21 cellular contexts compared by ENCODE assay signal in the genomic region with DNA sequence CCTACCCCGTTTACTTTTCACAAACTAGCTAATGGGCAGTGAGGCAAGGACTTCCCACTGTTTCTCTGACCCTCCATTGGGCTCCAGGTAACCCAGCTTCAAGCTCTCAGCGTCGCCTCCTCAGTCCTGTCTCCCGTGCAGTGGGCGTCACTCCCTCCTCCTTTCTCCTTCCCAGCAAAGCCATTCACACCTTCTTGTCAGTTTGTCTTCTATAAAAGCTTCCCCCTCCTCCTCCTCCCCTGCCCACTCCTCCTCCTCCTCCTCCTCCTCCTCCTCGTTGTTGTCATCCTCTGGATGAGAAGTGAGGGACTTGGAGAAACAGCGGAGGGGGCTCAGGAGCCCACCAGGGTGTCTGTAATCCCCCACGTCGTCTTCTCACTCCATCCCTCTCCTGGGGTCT. TPM values are rescaled to one million over a fixed set of nuclear protein-coding genes. Genes with fewer than 3 reads are reported as not detected.
"Had no signal": no experiment of that assay in that cellular context is flagged by ENCODE, and none has a peak within 500 bp of the region (broad histone marks: within the 10 kb centered on the region; RNA-seq: fewer than 3 reads in every experiment).

No MANE protein-coding gene starts in this region.

- H3K27ac Mint-ChIP-seq: IgD-negative memory B cell had no signal

- H3K27ac ChIP-seq: SJSA1, SK-N-MC had no signal

- H3K4me3 ChIP-seq: MG63, SJSA1, SK-N-MC had no signal

- H3K36me3 ChIP-seq: MG63, SJSA1 had no signal

- H3K4me1 ChIP-seq: SJSA1 had no signal

- H3K36me3 Mint-ChIP-seq: IgD-negative memory B cell had no signal

- DNase-seq: KBM-7, MG63, NCI-H1092, NCI-H1105 treated with DMSO at 0.1 percent for 48 hours, NCI-H1417 treated with DMSO at 0.1 percent for 48 hours, NCI-H1694 treated with DMSO at 0.1 percent for 48 hours, NCI-H1930, NCI-H2081, NCI-H2107, NCI-H2227 treated with DMSO at 0.1 percent for 48 hours, NCI-H510A, NCI-H524 treated with DMSO at 0.1 percent for 48 hours, NCI-H69, NCI-H774, Right ventricle myocardium superior, RPMI8226, SIG-M5 had no signal

- H3K9me3 ChIP-seq: MG63, SJSA1 had no signal

- H3K27me3 ChIP-seq: SJSA1 had no signal

- H3K4me3 Mint-ChIP-seq: IgD-negative memory B cell had no signal

- H3K9me3 Mint-ChIP-seq: IgD-negative memory B cell had no signal

RNA-seq across cellular contexts. Expression of gene GALP, which starts 1.7 kb away (rescaled TPM):
- total RNA-seq: HT1080, Right ventricle myocardium superior, SJSA1 had no signal
- polyA plus RNA-seq: IgD-negative memory B cell had no signal

RNA-seq across cellular contexts. Expression of gene ZSCAN5B, which starts 23.5 kb away (rescaled TPM):
- total RNA-seq: HT1080, Right ventricle myocardium superior, SJSA1 had no signal

RNA-seq across cellular contexts. Expression of gene ZSCAN5C, which starts 28.0 kb away (rescaled TPM):
- total RNA-seq: HT1080, Right ventricle myocardium superior, SJSA1 had no signal
- polyA plus RNA-seq: IgD-negative memory B cell had no signal
